ENCODE assay signal across 7 cellular contexts in the genomic region with DNA sequence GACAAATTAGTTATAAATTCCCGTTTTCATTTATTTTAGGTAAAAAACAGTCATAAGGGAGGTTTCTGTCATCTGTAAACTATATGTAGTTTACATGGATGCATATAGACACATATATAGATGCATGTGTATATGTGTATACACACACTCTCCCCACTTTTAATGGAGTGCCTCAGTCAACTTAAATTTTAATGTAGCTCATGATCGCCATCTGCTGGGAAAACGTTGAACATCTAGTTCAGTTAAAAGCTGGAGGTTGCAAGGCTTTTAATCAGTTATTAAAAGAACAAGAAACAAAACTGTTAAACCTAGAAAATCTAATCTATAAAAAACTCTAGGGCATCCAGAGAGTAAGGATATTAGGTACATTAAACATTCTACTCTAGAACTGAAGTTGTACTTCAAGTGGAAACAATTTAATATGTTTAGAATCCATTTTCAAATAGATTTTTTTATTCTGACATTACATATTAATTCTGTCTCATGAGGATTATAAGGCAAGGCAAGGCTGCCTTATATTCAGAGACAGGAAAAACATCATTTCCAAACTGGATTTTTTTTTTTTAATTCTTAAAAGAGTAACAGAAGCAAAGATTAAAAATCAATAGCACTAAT.
DNase-seq lines count a peak whose midpoint lies in the region; ATAC-seq and TF ChIP-seq lines count a peak whose summit lies in the region.

No MANE protein-coding gene starts in this region.

- H3K36me3 ChIP-seq in esophagus squamous epithelium (peaks cover 0 to 16% (median 0%) of the 10 kb centered on the region in 3 donors), neuron (ENCODE audit: insufficient read depth, low read length) (no peaks in the 10 kb centered on the region)

- intact Hi-C loops in esophagus squamous epithelium (cut with DNase I), result loop anchor here (5.0 kb wide), 2 partner anchors 148 to 233 kb away; no protein-coding TSS in a partner anchor

- TF ChIP-seq CTCF in esophagus squamous epithelium (IDR thresholded peaks at IDR 0.05), result peak; percentile 36 to 72 (median 62)

- no peak overlapping the region for H3K27ac ChIP-seq in esophagus squamous epithelium

- POLR2A ChIA-PET in activated CD4-positive, alpha-beta T cell treated with anti-CD3 and anti-CD28 coated beads, Interleukin-2, amount 10 ng/mL, durations not matched to agents 7 days and 5 days (lab: Charles Lee), result interaction anchor here (0.6 kb wide), 1 partner anchor 149 kb away, joined by 5 read pairs; no protein-coding TSS in a partner anchor

- no peaks in the 10 kb centered on the region for H3K4me1 Mint-ChIP-seq in activated CD4-positive, alpha-beta T cell treated with anti-CD3 and anti-CD28 coated beads, Interleukin-2, amount 10 ng/mL, durations not matched to agents 7 days and 5 days

- CTCF ChIA-PET in activated CD4-positive, alpha-beta T cell treated with anti-CD3 and anti-CD28 coated beads, Interleukin-2, amount 10 ng/mL, durations not matched to agents 7 days and 5 days (lab: Charles Lee), result interaction anchor here (0.9 to 2.1 kb wide), 4 partner anchors 10 to 85 kb away, joined by 3 to 15 read pairs (median 4); no protein-coding TSS in a partner anchor

- peaks cover 5% of the 10 kb centered on the region for H3K36me3 Mint-ChIP-seq in activated CD4-positive, alpha-beta T cell treated with anti-CD3 and anti-CD28 coated beads, Interleukin-2, amount 10 ng/mL, durations not matched to agents 7 days and 5 days (ENCODE audit: low read depth)

- no peak overlapping the region for H3K27ac Mint-ChIP-seq in activated CD4-positive, alpha-beta T cell treated with anti-CD3 and anti-CD28 coated beads, Interleukin-2, amount 10 ng/mL, durations not matched to agents 7 days and 5 days

- WGBS in esophagus squamous epithelium, 2 donors, result 14 to 21% methylated on average over 3 of the region's 3 CpGs

- DNase-seq in Daoy (ENCODE audit: low read depth) (peak; percentile 39), NCI-H146 treated with DMSO at 0.1 percent for 48 hours (lab: John Stamatoyannopoulos, UW; ENCODE audit: unreplicated experiment) (peak; percentile 1), esophagus squamous epithelium (lab: John Stamatoyannopoulos, UW) (no peak)
- DNase-seq in activated CD4-positive, alpha-beta T cell treated with anti-CD3 and anti-CD28 coated beads, Interleukin-2, amount 10 ng/mL, durations not matched to agents 7 days and 5 days, result peak; percentile 68

- H3K27me3 ChIP-seq in esophagus squamous epithelium (no peaks in the 10 kb centered on the region), neuron (ENCODE audit: insufficient read depth, low read length) (peaks cover under 1% of the 10 kb centered on the region)

- no peak overlapping the region for H3K4me3 Mint-ChIP-seq in activated CD4-positive, alpha-beta T cell treated with anti-CD3 and anti-CD28 coated beads, Interleukin-2, amount 10 ng/mL, durations not matched to agents 7 days and 5 days

- no peaks in the 10 kb centered on the region for H3K27me3 Mint-ChIP-seq in activated CD4-positive, alpha-beta T cell treated with anti-CD3 and anti-CD28 coated beads, Interleukin-2, amount 10 ng/mL, durations not matched to agents 7 days and 5 days

- H3K9me3 Mint-ChIP-seq in activated CD4-positive, alpha-beta T cell treated with anti-CD3 and anti-CD28 coated beads, Interleukin-2, amount 10 ng/mL, durations not matched to agents 7 days and 5 days, result no peaks in the 10 kb centered on the region

- H3K4me1 ChIP-seq in esophagus squamous epithelium, result peaks cover 0 to 14% (median 0%) of the 10 kb centered on the region in 3 donors
- no peaks in the 10 kb centered on the region for H3K4me1 ChIP-seq in neuron (ENCODE audit: insufficient read depth, low read length)

- H3K4me3 ChIP-seq in esophagus squamous epithelium (no peak overlapping the region), neuron (ENCODE audit: low read length) (no peak overlapping the region)

- H2AFZ ChIP-seq in neuron (ENCODE audit: low read depth, low read length), result peak overlapping the region; percentile 22

- ATAC-seq in GM21390 (IDR thresholded peaks at IDR 0.05; ENCODE audit: unreplicated experiment) (peak; percentile 59), GM18907 (IDR thresholded peaks at IDR 0.05; ENCODE audit: unreplicated experiment) (no peak)

- no peak for TF ChIP-seq POLR2A in esophagus squamous epithelium (IDR thresholded peaks at IDR 0.05)

- H3K9me3 ChIP-seq in esophagus squamous epithelium (no peaks in the 10 kb centered on the region), neuron (ENCODE audit: low read length) (no peaks in the 10 kb centered on the region)
